ENCODE assay signal across 8 cellular contexts in the genomic region with DNA sequence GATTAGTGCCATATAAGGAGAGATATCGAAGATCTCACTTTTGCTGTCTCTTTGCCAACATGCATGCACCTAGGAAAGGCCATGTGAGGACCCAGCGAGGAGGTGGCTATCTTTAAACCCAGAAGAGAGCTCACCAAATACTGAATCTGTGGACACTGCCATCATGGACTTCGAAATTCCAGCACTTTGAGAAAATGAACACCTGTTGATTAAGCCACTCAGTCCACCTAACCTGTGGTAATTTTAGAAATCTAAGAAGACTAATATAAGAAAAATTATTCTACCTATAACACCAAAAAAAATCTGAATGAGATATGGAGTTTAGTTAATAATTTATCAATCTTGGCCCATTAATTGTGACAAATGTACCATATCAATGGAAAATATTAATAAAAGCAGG.
"Had no signal": no experiment of that assay in that cellular context is flagged by ENCODE, and none has a peak within 500 bp of the region (broad histone marks: within the 10 kb centered on the region; RNA-seq: fewer than 3 reads in every experiment).

No MANE protein-coding gene starts in this region.

- H3K4me3 ChIP-seq: K562 had no signal

- H3K27ac ChIP-seq: HL-60, KMS-11 had no signal

- H3K4me2 ChIP-seq: KMS-11 had no signal

- H3K9ac ChIP-seq: KMS-11 had no signal

- FAIRE-seq: HepG2, HTR-8/SVneo, K562 had no signal

- ATAC-seq: K562 had no signal

- DNase-seq: IMR-90, KBM-7, KG1 had no signal
